ENCODE assay signal across 14 cellular contexts in genomic region chr6:111550195-111550594, GRCh38. TPM values are rescaled to one million over a fixed set of nuclear protein-coding genes. Genes with fewer than 3 reads are reported as not detected.
DNase-seq lines count a peak whose midpoint lies in the region; ATAC-seq, FAIRE-seq and TF ChIP-seq lines count a peak whose summit lies in the region.
"Had no signal": no experiment of that assay in that cellular context is flagged by ENCODE, and none has a peak within 500 bp of the region (broad histone marks: within the 10 kb centered on the region; RNA-seq: fewer than 3 reads in every experiment).

No MANE protein-coding gene starts in this region.

- in situ Hi-C loops in Caki2 (cut with HindIII; ENCODE audit: low pct_unique_long_range_greater_than_20kb, low sequenced_read_pairs), result no loop called here

- H3K9me2 ChIP-seq in hepatocyte (replicated peaks; ENCODE audit: insufficient read depth), result no peaks in the 10 kb centered on the region

- no peak overlapping the region for H3K4me2 ChIP-seq in hepatocyte

- H3K4me1 Mint-ChIP-seq in stimulated activated naive B cell treated with anti-CD40 and anti-IgM and Interleukin-4, amounts not matched to agents 10 μg/mL and 1 μg/mL and 100 μg/mL, for 72 hours, result peaks cover 0 to 5% of the 10 kb centered on the region in 2 donors
- H3K4me1 Mint-ChIP-seq: CD8-positive, alpha-beta memory T cell had no signal

- H3K9me3 Mint-ChIP-seq in stimulated activated naive B cell treated with anti-CD40 and anti-IgM and Interleukin-4, amounts not matched to agents 10 μg/mL and 1 μg/mL and 100 μg/mL, for 72 hours, result no peaks in the 10 kb centered on the region
- H3K9me3 Mint-ChIP-seq: CD8-positive, alpha-beta memory T cell had no signal

- no peak for FAIRE-seq in GM12892 (lab: Jason Lieb, UNC)

- H2AFZ ChIP-seq in hepatocyte, result no peak overlapping the region

- H3K36me3 Mint-ChIP-seq in stimulated activated naive B cell treated with anti-CD40 and anti-IgM and Interleukin-4, amounts not matched to agents 10 μg/mL and 1 μg/mL and 100 μg/mL, for 72 hours, result peaks cover 0 to 11% of the 10 kb centered on the region in 2 donors

- no peaks in the 10 kb centered on the region for H3K79me2 ChIP-seq in hepatocyte

- DNase-seq in Caki2 (ENCODE audit: low read depth), result peak; percentile 65
- peak; percentile 32 for DNase-seq in M059J (ENCODE audit: low read depth)
- no peak for DNase-seq in hepatocyte (ENCODE audit: low spot score)
- no peak for DNase-seq in stimulated activated naive B cell treated with anti-CD40 and anti-IgM and Interleukin-4, amounts not matched to agents 10 μg/mL and 1 μg/mL and 100 μg/mL, for 72 hours
- DNase-seq in AG08395 (ENCODE audit: low spot score), result no peak
- DNase-seq in putamen (ENCODE audit: low spot score), result no peak
- no peak for DNase-seq in GM12892 (ENCODE audit: insufficient read length)
- DNase-seq: CD8-positive, alpha-beta memory T cell; GF-D8; Karpas-422; NCI-H187 treated with DMSO at 0.1 percent for 48 hours; NCI-H510A treated with DMSO at 0.1 percent for 48 hours; NK-92 treated with Interleukin-12 subunit alpha and Interleukin-12 subunit beta, amount 100 ng/mL, for 24 hours; OCI-M1 had no signal

- H3K27ac ChIP-seq in hepatocyte, result peak overlapping the region; percentile 90

- H3K9me3 ChIP-seq in hepatocyte (ENCODE audit: low read depth), result no peaks in the 10 kb centered on the region

- H3K4me1 ChIP-seq in hepatocyte (ENCODE audit: insufficient read depth), result peaks cover 35% of the 10 kb centered on the region

- H3K36me3 ChIP-seq in hepatocyte (replicated peaks; ENCODE audit: insufficient read depth, low read depth), result no peaks in the 10 kb centered on the region

- no peak for TF ChIP-seq CTCF in hepatocyte (IDR thresholded peaks at IDR 0.05; ENCODE audit: poor library complexity)

- 97% methylated on average over 1 of the region's 1 CpG for WGBS in hepatocyte (ENCODE audit: low lambda C conversion rate, missing lambda C conversion rate)

- H3K27me3 ChIP-seq in hepatocyte, result no peaks in the 10 kb centered on the region

- no peak overlapping the region for H3K4me3 ChIP-seq in hepatocyte

- TF ChIP-seq POLR2A in GM12892 (IDR thresholded peaks at IDR 0.05; ENCODE audit: low read depth, low read length), result no peak

- ATAC-seq in stimulated activated naive B cell treated with anti-CD40 and anti-IgM and Interleukin-4, amounts not matched to agents 10 μg/mL and 1 μg/mL and 100 μg/mL, for 72 hours (replicated peaks), result no peak

- H3K4me3 Mint-ChIP-seq in stimulated activated naive B cell treated with anti-CD40 and anti-IgM and Interleukin-4, amounts not matched to agents 10 μg/mL and 1 μg/mL and 100 μg/mL, for 72 hours, result no peak overlapping the region
- H3K4me3 Mint-ChIP-seq: CD8-positive, alpha-beta memory T cell had no signal

- H3K27ac Mint-ChIP-seq in stimulated activated naive B cell treated with anti-CD40 and anti-IgM and Interleukin-4, amounts not matched to agents 10 μg/mL and 1 μg/mL and 100 μg/mL, for 72 hours, result peak overlapping the region; percentile 31
- H3K27ac Mint-ChIP-seq: CD8-positive, alpha-beta memory T cell had no signal

- no peaks in the 10 kb centered on the region for H4K20me1 ChIP-seq in hepatocyte (ENCODE audit: insufficient read depth, poor library complexity, severe bottlenecking)

- H3K27me3 Mint-ChIP-seq in stimulated activated naive B cell treated with anti-CD40 and anti-IgM and Interleukin-4, amounts not matched to agents 10 μg/mL and 1 μg/mL and 100 μg/mL, for 72 hours, result no peaks in the 10 kb centered on the region
- H3K27me3 Mint-ChIP-seq: CD8-positive, alpha-beta memory T cell had no signal

RNA-seq across cellular contexts. Expression of gene TRAF3IP2, which starts 55.5 kb away (rescaled TPM):
- total RNA-seq in Caki2 (2014; rRNA removed; shearing (Covaris generic); ENCODE audit: low replicate concordance), result 41.7 and 48.9 TPM in 2 replicates
- 46.8 and 51.1 TPM in 2 replicates for total RNA-seq in M059J (2014; rRNA removed; shearing (Covaris generic))
- total RNA-seq in hepatocyte, result 26.0 and 31.1 TPM in 2 replicates
- 21.9 and 22.2 TPM in 2 replicates for polyA plus RNA-seq in hepatocyte
- polyA plus RNA-seq in GM12892 (2012; ENCODE audit: missing spikeins), result 18.3 TPM

Comparison
In these comparisons a context has a peak if more than half of its experiments do, and no peak if none do; other contexts are left out.
1. DNase-seq: peak in Caki2 (single experiment) and M059J (single experiment); none in hepatocyte (single experiment), stimulated activated naive B cell treated with anti-CD40 and anti-IgM and Interleukin-4, amounts not matched to agents 10 μg/mL and 1 μg/mL and 100 μg/mL, for 72 hours (single experiment), AG08395 (single experiment), putamen (single experiment) and GM12892 (single experiment).